ENCODE assay signal across 9 cellular contexts in genomic region chr3:179967622-179968021, GRCh38.
A peak's percentile ranks its signal among the peaks of the same experiment; 100 is the strongest.
DNase-seq lines count a peak whose midpoint lies in the region; ATAC-seq and TF ChIP-seq lines count a peak whose summit lies in the region.
"Had no signal": no experiment of that assay in that cellular context is flagged by ENCODE, and none has a peak within 500 bp of the region (broad histone marks: within the 10 kb centered on the region; RNA-seq: fewer than 3 reads in every experiment).

No MANE protein-coding gene starts in this region.

- H3K4me3 ChIP-seq in dorsolateral prefrontal cortex = peak overlapping the region in 17 of 59 donors; percentile 1 to 74 (median 15)
- H3K4me3 ChIP-seq: SK-N-MC had no signal

- no peaks in the 10 kb centered on the region for H3K36me3 Mint-ChIP-seq in progenitor cell of endocrine pancreas (ENCODE audit: insufficient read depth)

- intact Hi-C loops in dorsolateral prefrontal cortex (cut with DNase I) (no loop called here), Right ventricle myocardium inferior (cut with DNase I) (no loop called here)

- no peak overlapping the region for H3K27ac Mint-ChIP-seq in progenitor cell of endocrine pancreas

- H3K9me3 Mint-ChIP-seq in progenitor cell of endocrine pancreas (ENCODE audit: low read depth) = no peaks in the 10 kb centered on the region

- H3K27me3 Mint-ChIP-seq in progenitor cell of endocrine pancreas = peaks cover 8% of the 10 kb centered on the region

- no peaks in the 10 kb centered on the region for H3K27me3 ChIP-seq in dorsolateral prefrontal cortex

- ATAC-seq in GM18909 (IDR thresholded peaks at IDR 0.05; ENCODE audit: poor library complexity, unreplicated experiment) = peak; percentile 90
- ATAC-seq in GM21737 (IDR thresholded peaks at IDR 0.05; ENCODE audit: unreplicated experiment) = peak; percentile 80
- ATAC-seq in HG03432 (IDR thresholded peaks at IDR 0.05; ENCODE audit: unreplicated experiment) = peak; percentile 87
- no peak for ATAC-seq in Right ventricle myocardium inferior

- H3K4me3 Mint-ChIP-seq in progenitor cell of endocrine pancreas (ENCODE audit: low read depth) = no peak overlapping the region

- TF ChIP-seq CTCF in dorsolateral prefrontal cortex (IDR thresholded peaks at IDR 0.05 in 54 of 56, conservative IDR thresholded peaks at IDR 0.05 in 2 of 56; ENCODE audit: low read depth in 1 of 56, partially characterized antibody in 56 of 56) = no peak
- no peak for TF ChIP-seq CTCF in progenitor cell of endocrine pancreas (IDR thresholded peaks at IDR 0.05; ENCODE audit: unreplicated experiment)

- H3K4me1 Mint-ChIP-seq in progenitor cell of endocrine pancreas (ENCODE audit: low read depth) = no peaks in the 10 kb centered on the region

- H3K27ac ChIP-seq in dorsolateral prefrontal cortex = peak overlapping the region in 50 of 59 donors; percentile 3 to 100 (median 73)
- H3K27ac ChIP-seq: SK-N-MC had no signal

- DNase-seq in dorsolateral prefrontal cortex (no peak), progenitor cell of endocrine pancreas (ENCODE audit: low spot score, unreplicated experiment) (no peak), NCI-H187 (lab: John Stamatoyannopoulos, UW) (no peak), Right ventricle myocardium inferior (ENCODE audit: missing footprints) (no peak), RKO (ENCODE audit: low spot score) (no peak)
